ENCODE assay signal across 1 cellular context in the genomic region with DNA sequence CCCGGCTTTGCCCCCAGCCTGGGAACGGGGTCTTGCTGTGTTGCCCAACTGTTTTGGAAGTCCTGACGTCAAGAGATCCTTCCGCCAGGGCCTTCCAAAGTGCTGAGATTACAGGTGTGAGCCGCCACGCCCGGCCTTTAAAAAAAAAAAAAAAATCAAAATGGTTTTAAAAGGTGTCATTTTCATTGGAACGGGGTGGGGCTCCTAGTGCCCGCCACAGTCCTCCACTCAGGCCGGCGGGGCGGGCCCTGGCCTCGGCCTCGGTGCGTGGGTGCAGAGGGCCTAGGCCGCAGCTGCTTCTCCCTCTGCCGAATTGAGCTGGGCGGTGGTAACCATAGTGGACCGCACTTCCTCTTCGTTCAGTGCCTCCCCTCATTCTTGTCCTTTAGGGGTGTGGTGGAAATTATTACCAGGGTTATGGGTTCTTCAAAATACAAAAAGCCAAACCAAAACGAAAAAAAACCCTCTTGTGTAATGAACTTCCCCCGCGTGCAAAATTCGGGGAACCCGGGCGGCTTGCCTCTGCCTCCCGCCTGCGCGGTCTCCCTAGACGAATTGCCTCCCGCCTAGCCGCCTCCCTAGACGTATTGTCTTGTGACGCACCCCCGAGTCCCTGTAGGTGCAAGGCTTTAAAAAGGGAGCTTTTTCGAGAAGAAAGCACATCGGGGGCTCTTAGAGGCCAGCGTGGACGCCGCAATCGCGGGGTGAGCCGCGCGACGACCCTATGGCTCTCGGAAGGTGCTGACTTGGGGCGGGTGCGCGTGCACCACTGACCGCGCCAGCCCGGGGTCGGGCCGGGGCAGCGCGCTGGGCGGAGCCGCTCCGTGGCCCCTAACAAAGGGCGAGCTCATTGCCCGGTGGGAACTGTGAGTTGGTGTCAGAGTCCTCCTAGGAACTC.
TF ChIP-seq lines count a peak whose summit lies in the region.

No MANE protein-coding gene starts in this region.

TF ChIP-seq in HCT116, 20 proteins besides CTCF, POLR2A, EP300 and RAD21 (continued from another document):
- TF ChIP-seq, protein P1, sequence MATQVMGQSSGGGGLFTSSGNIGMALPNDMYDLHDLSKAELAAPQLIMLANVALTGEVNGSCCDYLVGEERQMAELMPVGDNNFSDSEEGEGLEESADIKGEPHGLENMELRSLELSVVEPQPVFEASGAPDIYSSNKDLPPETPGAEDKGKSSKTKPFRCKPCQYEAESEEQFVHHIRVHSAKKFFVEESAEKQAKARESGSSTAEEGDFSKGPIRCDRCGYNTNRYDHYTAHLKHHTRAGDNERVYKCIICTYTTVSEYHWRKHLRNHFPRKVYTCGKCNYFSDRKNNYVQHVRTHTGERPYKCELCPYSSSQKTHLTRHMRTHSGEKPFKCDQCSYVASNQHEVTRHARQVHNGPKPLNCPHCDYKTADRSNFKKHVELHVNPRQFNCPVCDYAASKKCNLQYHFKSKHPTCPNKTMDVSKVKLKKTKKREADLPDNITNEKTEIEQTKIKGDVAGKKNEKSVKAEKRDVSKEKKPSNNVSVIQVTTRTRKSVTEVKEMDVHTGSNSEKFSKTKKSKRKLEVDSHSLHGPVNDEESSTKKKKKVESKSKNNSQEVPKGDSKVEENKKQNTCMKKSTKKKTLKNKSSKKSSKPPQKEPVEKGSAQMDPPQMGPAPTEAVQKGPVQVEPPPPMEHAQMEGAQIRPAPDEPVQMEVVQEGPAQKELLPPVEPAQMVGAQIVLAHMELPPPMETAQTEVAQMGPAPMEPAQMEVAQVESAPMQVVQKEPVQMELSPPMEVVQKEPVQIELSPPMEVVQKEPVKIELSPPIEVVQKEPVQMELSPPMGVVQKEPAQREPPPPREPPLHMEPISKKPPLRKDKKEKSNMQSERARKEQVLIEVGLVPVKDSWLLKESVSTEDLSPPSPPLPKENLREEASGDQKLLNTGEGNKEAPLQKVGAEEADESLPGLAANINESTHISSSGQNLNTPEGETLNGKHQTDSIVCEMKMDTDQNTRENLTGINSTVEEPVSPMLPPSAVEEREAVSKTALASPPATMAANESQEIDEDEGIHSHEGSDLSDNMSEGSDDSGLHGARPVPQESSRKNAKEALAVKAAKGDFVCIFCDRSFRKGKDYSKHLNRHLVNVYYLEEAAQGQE (IDR thresholded peaks at IDR 0.05; ENCODE audit: low read depth), result no peak
- no peak for TF ChIP-seq EZH2 (IDR thresholded peaks at IDR 0.05)
- no peak for TF ChIP-seq ELF1 (IDR thresholded peaks at IDR 0.05; ENCODE audit: borderline replicate concordance, low read depth)
- no peak for TF ChIP-seq POLR2AphosphoS5 (IDR thresholded peaks at IDR 0.05; ENCODE audit: low read depth, low read length)
- TF ChIP-seq YY1 (IDR thresholded peaks at IDR 0.05; ENCODE audit: extremely low read depth, insufficient replicate concordance, low read depth, low read length), result no peak
